In genomic region chr12:49088190-49088931, GRCh38 we compare ENCODE assay signal across 8 cellular contexts. TPM values are rescaled to one million over a fixed set of nuclear protein-coding genes. Genes with fewer than 3 reads are reported as not detected.
DNase-seq lines count a peak whose midpoint lies in the region; ATAC-seq and TF ChIP-seq lines count a peak whose summit lies in the region.

No MANE protein-coding gene starts in this region.

- peaks cover 4% of the 10 kb centered on the region for H3K9me3 Mint-ChIP-seq in activated CD4-positive, alpha-beta T cell treated with anti-CD3 and anti-CD28 coated beads, Interleukin-2, amount 10 ng/mL, durations not matched to agents 7 days and 5 days

- no peaks in the 10 kb centered on the region for H3K36me3 ChIP-seq in BE2C
- no peaks in the 10 kb centered on the region for H3K36me3 ChIP-seq in lower lobe of right lung

- H3K27ac Mint-ChIP-seq in activated CD4-positive, alpha-beta T cell treated with anti-CD3 and anti-CD28 coated beads, Interleukin-2, amount 10 ng/mL, durations not matched to agents 7 days and 5 days = no peak overlapping the region

- POLR2A ChIA-PET in activated CD4-positive, alpha-beta T cell treated with anti-CD3 and anti-CD28 coated beads, Interleukin-2, amount 10 ng/mL, durations not matched to agents 7 days and 5 days (lab: Charles Lee) = no interaction called here

- peak; percentile 91 for TF ChIP-seq CTCF in BE2C (IDR thresholded peaks at IDR 0.05; ENCODE audit: low read depth, low read length)
- TF ChIP-seq CTCF in HL-60 (IDR thresholded peaks at IDR 0.05; ENCODE audit: insufficient read depth, low read length) = peak; percentile 89
- TF ChIP-seq CTCF in lower lobe of right lung (IDR thresholded peaks at IDR 0.05) = peak; percentile 91

- peaks cover 44% of the 10 kb centered on the region for H3K27me3 Mint-ChIP-seq in activated CD4-positive, alpha-beta T cell treated with anti-CD3 and anti-CD28 coated beads, Interleukin-2, amount 10 ng/mL, durations not matched to agents 7 days and 5 days

- H3K36me3 Mint-ChIP-seq in activated CD4-positive, alpha-beta T cell treated with anti-CD3 and anti-CD28 coated beads, Interleukin-2, amount 10 ng/mL, durations not matched to agents 7 days and 5 days (ENCODE audit: low read depth) = peaks cover 4% of the 10 kb centered on the region

- no peak overlapping the region for H3K27ac ChIP-seq in HL-60 (replicated peaks)
- no peak overlapping the region for H3K27ac ChIP-seq in lower lobe of right lung

- peaks cover 55% of the 10 kb centered on the region for H3K4me1 Mint-ChIP-seq in activated CD4-positive, alpha-beta T cell treated with anti-CD3 and anti-CD28 coated beads, Interleukin-2, amount 10 ng/mL, durations not matched to agents 7 days and 5 days

- H3K4me1 ChIP-seq in BE2C (peaks cover 3% of the 10 kb centered on the region), lower lobe of right lung (peaks cover 54% of the 10 kb centered on the region)

- H3K4me3 ChIP-seq in BE2C (ENCODE audit: low read depth, low read length) (peak overlapping the region; percentile 43), HL-60 (replicated peaks; ENCODE audit: insufficient read depth, low read length) (no peak overlapping the region; the same call in 1 of the 2 replicates), lower lobe of right lung (no peak overlapping the region)

- peak overlapping the region; percentile 4 for H3K4me3 Mint-ChIP-seq in activated CD4-positive, alpha-beta T cell treated with anti-CD3 and anti-CD28 coated beads, Interleukin-2, amount 10 ng/mL, durations not matched to agents 7 days and 5 days

- CTCF ChIA-PET in activated CD4-positive, alpha-beta T cell treated with anti-CD3 and anti-CD28 coated beads, Interleukin-2, amount 10 ng/mL, durations not matched to agents 7 days and 5 days (lab: Charles Lee) = interaction anchor here (0.5 to 4.5 kb wide), 39 partner anchors 8 to 270 kb away, joined by 3 to 34 read pairs (median 5); partner anchors contain the start of genes ARF3, DDX23, LMBR1L and PRKAG1

- H3K27me3 ChIP-seq in BE2C (peaks cover 45% of the 10 kb centered on the region), HL-60 (ENCODE audit: insufficient read depth, poor library complexity, severe bottlenecking) (peaks cover 31% of the 10 kb centered on the region), lower lobe of right lung (ENCODE audit: low read depth) (peaks cover 49% of the 10 kb centered on the region)

- intact Hi-C loops in lower lobe of right lung (cut with DNase I) = no loop called here

- DNase-seq in BE2C (peak; percentile 86), HL-60 (ENCODE audit: low read depth in 1 of 2, low spot score in 1 of 2) (peak; percentile 66 to 72), NCI-H748 (lab: John Stamatoyannopoulos, UW; ENCODE audit: unreplicated experiment) (peak; percentile 88), dermis blood vessel endothelial cell (peak; percentile 92), lower lobe of right lung (peak; percentile 81)
- DNase-seq in activated CD4-positive, alpha-beta T cell treated with anti-CD3 and anti-CD28 coated beads, Interleukin-2, amount 10 ng/mL, durations not matched to agents 7 days and 5 days = peak; percentile 80
- DNase-seq in stimulated activated CD8-positive, alpha-beta memory T cell treated with anti-CD3 and anti-CD28 coated beads, Interleukin-12 subunit alpha, Interleukin-12 subunit beta, amount 100 ng/mL, for 1 hour (ENCODE audit: low read depth) = peak; percentile 58

- H3K9me3 ChIP-seq in BE2C (no peaks in the 10 kb centered on the region), lower lobe of right lung (no peaks in the 10 kb centered on the region)

- ATAC-seq in GM19328 (IDR thresholded peaks at IDR 0.05; ENCODE audit: unreplicated experiment) (peak; percentile 81), lower lobe of right lung (peak; percentile 92 to 95)

RNA-seq across cellular contexts. Expression of gene DHH, which starts 6.2 kb away (rescaled TPM):
- polyA plus RNA-seq in BE2C (2012; ENCODE audit: insufficient read depth, insufficient read length, low read depth) = 0.23 TPM
- under 1 TPM in 1 of 2 experiments, not detected in 1; 0.12 TPM for total RNA-seq in activated CD4-positive, alpha-beta T cell treated with anti-CD3 and anti-CD28 coated beads, Interleukin-2, amount 10 ng/mL, durations not matched to agents 7 days and 5 days
- 1.2 and 3.7 TPM in 2 replicates for total RNA-seq in dermis blood vessel endothelial cell
- total RNA-seq in lower lobe of right lung = 1.5 TPM

RNA-seq across cellular contexts. Expression of gene RHEBL1, which starts 18.6 kb away (rescaled TPM):
- polyA plus RNA-seq in BE2C (2012; ENCODE audit: insufficient read depth, insufficient read length, low read depth) = 3.7 TPM
- 1 to 10 TPM; 4.6 to 6.4 TPM for total RNA-seq in activated CD4-positive, alpha-beta T cell treated with anti-CD3 and anti-CD28 coated beads, Interleukin-2, amount 10 ng/mL, durations not matched to agents 7 days and 5 days
- 1.2 and 2.0 TPM in 2 replicates for total RNA-seq in dermis blood vessel endothelial cell
- 1.5 TPM for total RNA-seq in lower lobe of right lung

RNA-seq across cellular contexts. Expression of gene LMBR1L, which starts 22.3 kb away (rescaled TPM):
- 85.0 TPM for polyA plus RNA-seq in BE2C (2012; ENCODE audit: insufficient read depth, insufficient read length, low read depth)
- 10 to 100 TPM; 60.3 to 62.3 TPM for total RNA-seq in activated CD4-positive, alpha-beta T cell treated with anti-CD3 and anti-CD28 coated beads, Interleukin-2, amount 10 ng/mL, durations not matched to agents 7 days and 5 days
- total RNA-seq in dermis blood vessel endothelial cell (101 and 122 TPM in 2 replicates), lower lobe of right lung (61.7 TPM)

RNA-seq across cellular contexts. Expression of gene KMT2D, which starts 27.8 kb away (rescaled TPM):
- 108 TPM for polyA plus RNA-seq in BE2C (2012; ENCODE audit: insufficient read depth, insufficient read length, low read depth)
- 100 to 1,000 TPM in 1 of 2 experiments, 10 to 100 TPM in 1; 97.9 to 116 TPM for total RNA-seq in activated CD4-positive, alpha-beta T cell treated with anti-CD3 and anti-CD28 coated beads, Interleukin-2, amount 10 ng/mL, durations not matched to agents 7 days and 5 days
- total RNA-seq in dermis blood vessel endothelial cell (41.2 and 99.0 TPM in 2 replicates), lower lobe of right lung (114 TPM)

RNA-seq across cellular contexts. Expression of gene TUBA1B, which starts 42.8 kb away (rescaled TPM):
- 1,105 TPM for polyA plus RNA-seq in BE2C (2012; ENCODE audit: insufficient read depth, insufficient read length, low read depth)
- total RNA-seq in activated CD4-positive, alpha-beta T cell treated with anti-CD3 and anti-CD28 coated beads, Interleukin-2, amount 10 ng/mL, durations not matched to agents 7 days and 5 days = 1,000 to 10,000 TPM; 2,153 to 2,254 TPM
- 1,075 and 1,939 TPM in 2 replicates for total RNA-seq in dermis blood vessel endothelial cell
- 575 TPM for total RNA-seq in lower lobe of right lung
